ENCODE assay signal across 30 cellular contexts in genomic region chr15:69498282-69498681, GRCh38.
"Had no signal": no experiment of that assay in that cellular context is flagged by ENCODE, and none has a peak within 500 bp of the region (broad histone marks: within the 10 kb centered on the region; RNA-seq: fewer than 3 reads in every experiment).

No MANE protein-coding gene starts in this region.

- H3K4me1 Mint-ChIP-seq: stimulated activated naive B cell treated with anti-CD40 and anti-IgM and Interleukin-4, amounts not matched to agents 10 μg/mL and 1 μg/mL and 100 μg/mL, for 72 hours had no signal

- H3K4me1 ChIP-seq: adrenal gland, body of pancreas, foreskin keratinocyte, pancreas, prostate gland, stomach, thyroid gland, upper lobe of left lung had no signal

- H3K9me3 Mint-ChIP-seq: activated naive CD4-positive, alpha-beta T cell treated with anti-CD3 and anti-CD28 coated beads for 36 hours; activated naive CD8-positive, alpha-beta T cell treated with anti-CD3 and anti-CD28 coated beads for 36 hours; activated T-helper 1 cell treated with anti-CD3 and anti-CD28 coated beads, Interleukin-12 subunit alpha, Interleukin-12 subunit beta, Interleukin-2, Interleukin-4 antibody, amounts not matched to agents 30 ng/mL and 10 ng/mL and 1 ng/mL, durations not matched to agents 14 hours and 24 hours and 36 hours; dendritic cell treated with granulocyte-macrophage colony-stimulating factor and Interleukin-4, amounts not matched to agents 40 ng/mL and 50 ng/mL, for 4 days; nephron; stimulated activated naive B cell treated with anti-CD40 and anti-IgM and Interleukin-4, amounts not matched to agents 10 μg/mL and 1 μg/mL and 100 μg/mL, for 72 hours had no signal

- H3K4me3 ChIP-seq: adrenal gland, body of pancreas, esophagus muscularis mucosa, heart left ventricle, lung, pancreas, prostate gland, smooth muscle cell, stomach, thyroid gland, upper lobe of left lung had no signal

- H3K27ac Mint-ChIP-seq: activated naive CD8-positive, alpha-beta T cell treated with anti-CD3 and anti-CD28 coated beads for 36 hours; dendritic cell treated with granulocyte-macrophage colony-stimulating factor and Interleukin-4, amounts not matched to agents 40 ng/mL and 50 ng/mL, for 4 days; stimulated activated naive B cell treated with anti-CD40 and anti-IgM and Interleukin-4, amounts not matched to agents 10 μg/mL and 1 μg/mL and 100 μg/mL, for 72 hours had no signal

- ATAC-seq: body of pancreas; foreskin keratinocyte; heart left ventricle; left lobe of liver; pancreas; stimulated activated naive B cell treated with anti-CD40 and anti-IgM and Interleukin-4, amounts not matched to agents 10 μg/mL and 1 μg/mL and 100 μg/mL, for 72 hours had no signal

- H3K27me3 Mint-ChIP-seq: activated naive CD8-positive, alpha-beta T cell treated with anti-CD3 and anti-CD28 coated beads for 36 hours had no signal

- H3K9me3 ChIP-seq: adrenal gland, body of pancreas, esophagus muscularis mucosa, heart left ventricle, pancreas, prostate gland, stomach, thyroid gland, upper lobe of left lung had no signal

- H3K27ac ChIP-seq: adrenal gland, body of pancreas, esophagus muscularis mucosa, foreskin keratinocyte, heart left ventricle, pancreas, prostate gland, stomach, thyroid gland, upper lobe of left lung, VCaP had no signal

- H3K36me3 ChIP-seq: adrenal gland, esophagus muscularis mucosa, heart left ventricle, pancreas, prostate gland, stomach, thyroid gland, upper lobe of left lung had no signal

- DNase-seq: activated CD4-positive, alpha-beta T cell treated with anti-CD3 and anti-CD28 coated beads for 4 hours; activated CD4-positive, alpha-beta T cell treated with anti-CD3 and anti-CD28 coated beads, Interleukin-2, amount 50 U/mL, for 4 hours; activated effector memory CD4-positive, alpha-beta T cell treated with anti-CD3 and anti-CD28 coated beads, Interleukin-2, amount 50 U/mL, for 16 hours; activated naive CD4-positive, alpha-beta T cell treated with anti-CD3 and anti-CD28 coated beads for 36 hours; activated naive CD8-positive, alpha-beta T cell treated with anti-CD3 and anti-CD28 coated beads for 36 hours; aorta; body of pancreas; caudate nucleus; foreskin keratinocyte; heart left ventricle; hypothalamus; kidney glomerular epithelial cell; mesendoderm; pancreas; retina; stimulated activated CD4-positive, alpha-beta T cell treated with anti-CD3 and anti-CD28 coated beads, Interleukin-1b, Interleukin-23, amount 100 ng/mL, for 48 hours; stimulated activated naive B cell treated with anti-CD40 and anti-IgM and Interleukin-4, amounts not matched to agents 10 μg/mL and 1 μg/mL and 100 μg/mL, for 72 hours; stomach; thyroid gland; upper lobe of left lung had no signal

- H3K36me3 Mint-ChIP-seq: activated naive CD8-positive, alpha-beta T cell treated with anti-CD3 and anti-CD28 coated beads for 36 hours; stimulated activated naive B cell treated with anti-CD40 and anti-IgM and Interleukin-4, amounts not matched to agents 10 μg/mL and 1 μg/mL and 100 μg/mL, for 72 hours had no signal

- H3K27me3 ChIP-seq: adrenal gland, body of pancreas, esophagus muscularis mucosa, heart left ventricle, pancreas, stomach, thyroid gland, upper lobe of left lung had no signal

- H3K4me2 ChIP-seq: smooth muscle cell had no signal

- H3K4me3 Mint-ChIP-seq: activated naive CD4-positive, alpha-beta T cell treated with anti-CD3 and anti-CD28 coated beads for 36 hours; activated naive CD8-positive, alpha-beta T cell treated with anti-CD3 and anti-CD28 coated beads for 36 hours; activated T-helper 1 cell treated with anti-CD3 and anti-CD28 coated beads, Interleukin-12 subunit alpha, Interleukin-12 subunit beta, Interleukin-2, Interleukin-4 antibody, amounts not matched to agents 30 ng/mL and 10 ng/mL and 1 ng/mL, durations not matched to agents 14 hours and 24 hours and 36 hours; dendritic cell treated with granulocyte-macrophage colony-stimulating factor and Interleukin-4, amounts not matched to agents 40 ng/mL and 50 ng/mL, for 4 days; nephron; stimulated activated naive B cell treated with anti-CD40 and anti-IgM and Interleukin-4, amounts not matched to agents 10 μg/mL and 1 μg/mL and 100 μg/mL, for 72 hours had no signal
